ENCODE assay signal across 9 cellular contexts in genomic region chr19:7772752-7773291, GRCh38. TPM values are rescaled to one million over a fixed set of nuclear protein-coding genes. Genes with fewer than 3 reads are reported as not detected.
DNase-seq lines count a peak whose midpoint lies in the region; ATAC-seq and TF ChIP-seq lines count a peak whose summit lies in the region.
"Had no signal": no experiment of that assay in that cellular context is flagged by ENCODE, and none has a peak within 500 bp of the region (broad histone marks: within the 10 kb centered on the region; RNA-seq: fewer than 3 reads in every experiment).

No MANE protein-coding gene starts in this region.

- H3K4me3 Mint-ChIP-seq in activated T-cell treated with anti-CD3 and anti-CD28 coated beads, Interleukin-2, amount 50 U/mL, for 24 hours, result peak overlapping the region; percentile 26
- peak overlapping the region in 9 of 10 donors; percentile 36 to 76 (median 62) for H3K4me3 Mint-ChIP-seq in naive thymus-derived CD8-positive, alpha-beta T cell

- H4K20me1 ChIP-seq in Loucy (ENCODE audit: insufficient read depth, low read length, poor library complexity, severe bottlenecking), result no peaks in the 10 kb centered on the region

- peaks cover 26% of the 10 kb centered on the region for H3K4me1 Mint-ChIP-seq in activated T-cell treated with anti-CD3 and anti-CD28 coated beads, Interleukin-2, amount 50 U/mL, for 24 hours (ENCODE audit: low read depth)
- H3K4me1 Mint-ChIP-seq in naive thymus-derived CD8-positive, alpha-beta T cell, result peaks cover 7 to 23% (median 16%) of the 10 kb centered on the region in 4 donors

- POLR2A ChIA-PET in naive thymus-derived CD8-positive, alpha-beta T cell (lab: Charles Lee), result no interaction called here

- peak overlapping the region; percentile 57 for H3K27ac Mint-ChIP-seq in activated T-cell treated with anti-CD3 and anti-CD28 coated beads, Interleukin-2, amount 50 U/mL, for 24 hours
- peak overlapping the region in 8 of 10 donors; percentile 33 to 90 (median 70) for H3K27ac Mint-ChIP-seq in naive thymus-derived CD8-positive, alpha-beta T cell

- no peak overlapping the region for H3K4me3 ChIP-seq in Loucy (ENCODE audit: low read length, poor library complexity, severe bottlenecking)
- H3K4me3 ChIP-seq in left ventricle myocardium inferior, result no peak overlapping the region
- H3K4me3 ChIP-seq: SJSA1 had no signal

- H3K36me3 Mint-ChIP-seq in activated T-cell treated with anti-CD3 and anti-CD28 coated beads, Interleukin-2, amount 50 U/mL, for 24 hours (ENCODE audit: low read depth), result no peaks in the 10 kb centered on the region
- H3K36me3 Mint-ChIP-seq in naive thymus-derived CD8-positive, alpha-beta T cell, result no peaks in the 10 kb centered on the region

- peak overlapping the region; percentile 69; the same call in 1 of the 2 replicates for H2AFZ ChIP-seq in Loucy (ENCODE audit: low read length)

- no peaks in the 10 kb centered on the region for H3K4me1 ChIP-seq in Loucy (ENCODE audit: insufficient read depth, low read length, poor library complexity, severe bottlenecking)
- H3K4me1 ChIP-seq in left ventricle myocardium inferior, result no peaks in the 10 kb centered on the region
- H3K4me1 ChIP-seq: SJSA1 had no signal

- H3K4me2 ChIP-seq in Loucy (ENCODE audit: low read depth, low read length, poor library complexity, severe bottlenecking), result no peak overlapping the region

- no peaks in the 10 kb centered on the region for H3K9me3 Mint-ChIP-seq in activated T-cell treated with anti-CD3 and anti-CD28 coated beads, Interleukin-2, amount 50 U/mL, for 24 hours
- H3K9me3 Mint-ChIP-seq in naive thymus-derived CD8-positive, alpha-beta T cell, result no peaks in the 10 kb centered on the region

- ATAC-seq in naive thymus-derived CD8-positive, alpha-beta T cell, result peak; percentile 68 to 78
- ATAC-seq in GM21723 (IDR thresholded peaks at IDR 0.05; ENCODE audit: unreplicated experiment) (no peak), GM18907 (IDR thresholded peaks at IDR 0.05; ENCODE audit: unreplicated experiment) (no peak)

- TF ChIP-seq CTCF in Loucy (conservative IDR thresholded peaks at IDR 0.05; ENCODE audit: low read length) (no peak), left ventricle myocardium inferior (IDR thresholded peaks at IDR 0.05; ENCODE audit: borderline replicate concordance) (no peak)

- H3K9me3 ChIP-seq in Loucy (ENCODE audit: insufficient read depth, low read depth, low read length) (no peaks in the 10 kb centered on the region), left ventricle myocardium inferior (replicated peaks) (no peaks in the 10 kb centered on the region)
- H3K9me3 ChIP-seq: SJSA1 had no signal

- H3K79me2 ChIP-seq in Loucy (ENCODE audit: insufficient read depth, low read length), result no peaks in the 10 kb centered on the region

- H3K27ac ChIP-seq in left ventricle myocardium inferior (replicated peaks), result no peak overlapping the region
- H3K27ac ChIP-seq: SJSA1 had no signal

- intact Hi-C loops in left ventricle myocardium inferior (cut with micrococcal nuclease), result no loop called here

- H3K27me3 ChIP-seq in Loucy (ENCODE audit: insufficient read depth, low read length, poor library complexity, severe bottlenecking) (no peaks in the 10 kb centered on the region), left ventricle myocardium inferior (ENCODE audit: low read depth) (peaks cover 87% of the 10 kb centered on the region)

- no peaks in the 10 kb centered on the region for H3F3A ChIP-seq in Loucy (ENCODE audit: low read depth)

- H3K9me2 ChIP-seq in Loucy (replicated peaks; ENCODE audit: low read depth, low read length), result no peaks in the 10 kb centered on the region

- H3K9ac ChIP-seq in Loucy (ENCODE audit: low read depth, low read length, poor library complexity, severe bottlenecking), result no peak overlapping the region

- H3K27me3 Mint-ChIP-seq in activated T-cell treated with anti-CD3 and anti-CD28 coated beads, Interleukin-2, amount 50 U/mL, for 24 hours, result peaks cover 40% of the 10 kb centered on the region
- H3K27me3 Mint-ChIP-seq in naive thymus-derived CD8-positive, alpha-beta T cell, result peaks cover 0 to 1% (median 0%) of the 10 kb centered on the region in 5 donors

- H3K36me3 ChIP-seq in Loucy (ENCODE audit: insufficient read depth, low read length) (no peaks in the 10 kb centered on the region), left ventricle myocardium inferior (no peaks in the 10 kb centered on the region)
- H3K36me3 ChIP-seq: SJSA1 had no signal

- DNase-seq in ELR (ENCODE audit: low read depth) (peak; percentile 33), left ventricle myocardium inferior (no peak), NCI-H774 (lab: John Stamatoyannopoulos, UW) (no peak)
- DNase-seq in activated T-cell treated with anti-CD3 and anti-CD28 coated beads, Interleukin-2, amount 50 U/mL, for 24 hours, result peak; percentile 49
- DNase-seq in naive thymus-derived CD8-positive, alpha-beta T cell, result peak in 2 of 10 donors; percentile 13 to 40

RNA-seq across cellular contexts. Expression of gene CLEC4M, which starts 9.8 kb away (rescaled TPM):
- not detected for total RNA-seq in naive thymus-derived CD8-positive, alpha-beta T cell
- not detected for polyA plus RNA-seq in naive thymus-derived CD8-positive, alpha-beta T cell
- not detected for total RNA-seq in left ventricle myocardium inferior
- total RNA-seq: SJSA1 had no signal

RNA-seq across cellular contexts. Expression of gene CD209, which starts 25.5 kb away (rescaled TPM):
- total RNA-seq in naive thymus-derived CD8-positive, alpha-beta T cell, result under 1 TPM; 0.11 to 0.26 TPM
- not detected for polyA plus RNA-seq in naive thymus-derived CD8-positive, alpha-beta T cell
- 7.0 TPM for total RNA-seq in left ventricle myocardium inferior
- total RNA-seq: SJSA1 had no signal

RNA-seq across cellular contexts. Expression of gene CLEC4G, which starts 40.9 kb away (rescaled TPM):
- total RNA-seq in naive thymus-derived CD8-positive, alpha-beta T cell, result not detected
- not detected for polyA plus RNA-seq in naive thymus-derived CD8-positive, alpha-beta T cell
- total RNA-seq in left ventricle myocardium inferior, result 0.71 TPM
- total RNA-seq: SJSA1 had no signal

RNA-seq across cellular contexts. Expression of gene EVI5L, which starts 57.2 kb away (rescaled TPM):
- 10 to 100 TPM; 10.5 to 11.5 TPM for total RNA-seq in naive thymus-derived CD8-positive, alpha-beta T cell
- 1 to 10 TPM; 1.1 to 2.7 (median 1.7) TPM for polyA plus RNA-seq in naive thymus-derived CD8-positive, alpha-beta T cell
- 22.9 TPM for total RNA-seq in left ventricle myocardium inferior

Comparison
In these comparisons a context has a peak if more than half of its experiments do, and no peak if none do; other contexts are left out.
1. DNase-seq: peak in ELR (single experiment) and activated T-cell treated with anti-CD3 and anti-CD28 coated beads, Interleukin-2, amount 50 U/mL, for 24 hours (single experiment); none in left ventricle myocardium inferior (single experiment) and NCI-H774 (single experiment).
2. ATAC-seq: peak in naive thymus-derived CD8-positive, alpha-beta T cell (2 of 2); none in GM21723 (single experiment) and GM18907 (single experiment).